8 cellular contexts compared by ENCODE assay signal in genomic region chr13:27251166-27252088, GRCh38. TPM values are rescaled to one million over a fixed set of nuclear protein-coding genes. Genes with fewer than 3 reads are reported as not detected.
DNase-seq lines count a peak whose midpoint lies in the region; ATAC-seq, FAIRE-seq and TF ChIP-seq lines count a peak whose summit lies in the region.

Gene RPL21 (plus strand): TSS chr13:27251558. CDS start chr13:27253777, 2,219 bp downstream.

- no peaks in the 10 kb centered on the region for H3K27me3 Mint-ChIP-seq in activated CD4-positive, alpha-beta T cell treated with anti-CD3 and anti-CD28 coated beads, Interleukin-2, amount 10 ng/mL, durations not matched to agents 7 days and 5 days

- TF ChIP-seq CTCF in BE2C (IDR thresholded peaks at IDR 0.05; ENCODE audit: low read depth, low read length), result no peak
- no peak for TF ChIP-seq CTCF in coronary artery (IDR thresholded peaks at IDR 0.05)

- CTCF ChIA-PET in activated CD4-positive, alpha-beta T cell treated with anti-CD3 and anti-CD28 coated beads, Interleukin-2, amount 10 ng/mL, durations not matched to agents 7 days and 5 days (lab: Charles Lee), result interaction anchor here (1.1 kb wide), 1 partner anchor 10 kb away, joined by 3 read pairs; no protein-coding TSS in a partner anchor

- POLR2A ChIA-PET in activated CD4-positive, alpha-beta T cell treated with anti-CD3 and anti-CD28 coated beads, Interleukin-2, amount 10 ng/mL, durations not matched to agents 7 days and 5 days (lab: Charles Lee), result interaction anchor here (0.6 kb wide), 1 partner anchor 79 kb away, joined by 4 read pairs; no protein-coding TSS in a partner anchor

- H3K9me3 ChIP-seq in BE2C, result no peaks in the 10 kb centered on the region

- peaks cover 49% of the 10 kb centered on the region for H3K36me3 ChIP-seq in BE2C

- H3K27ac Mint-ChIP-seq in activated CD4-positive, alpha-beta T cell treated with anti-CD3 and anti-CD28 coated beads, Interleukin-2, amount 10 ng/mL, durations not matched to agents 7 days and 5 days, result peak within 1 kb of the TSS; percentile 99

- H3K4me1 Mint-ChIP-seq in activated CD4-positive, alpha-beta T cell treated with anti-CD3 and anti-CD28 coated beads, Interleukin-2, amount 10 ng/mL, durations not matched to agents 7 days and 5 days, result peaks cover 43% of the 10 kb centered on the region

- H3K27ac ChIP-seq in coronary artery, result peak within 1 kb of the TSS; percentile 95 to 96

- H3K9me3 Mint-ChIP-seq in activated CD4-positive, alpha-beta T cell treated with anti-CD3 and anti-CD28 coated beads, Interleukin-2, amount 10 ng/mL, durations not matched to agents 7 days and 5 days, result no peaks in the 10 kb centered on the region

- peaks cover 42% of the 10 kb centered on the region for H3K36me3 Mint-ChIP-seq in activated CD4-positive, alpha-beta T cell treated with anti-CD3 and anti-CD28 coated beads, Interleukin-2, amount 10 ng/mL, durations not matched to agents 7 days and 5 days (ENCODE audit: low read depth)

- H3K4me3 Mint-ChIP-seq in activated CD4-positive, alpha-beta T cell treated with anti-CD3 and anti-CD28 coated beads, Interleukin-2, amount 10 ng/mL, durations not matched to agents 7 days and 5 days, result peak within 1 kb of the TSS; percentile 93

- peak; percentile 99 for FAIRE-seq in GM19239 (lab: Jason Lieb, UNC)

- H3K4me3 ChIP-seq in BE2C (ENCODE audit: low read depth, low read length) (peak within 1 kb of the TSS; percentile 100), coronary artery (peak within 1 kb of the TSS; percentile 95)

- DNase-seq in BE2C (peak; percentile 92), GM19239 (ENCODE audit: insufficient read length, low spot score) (peak; percentile 61), NCI-H526 treated with DMSO at 0.1 percent for 48 hours (lab: John Stamatoyannopoulos, UW) (peak; percentile 94), coronary artery (ENCODE audit: low spot score) (peak; percentile 97), left colon (peak; percentile 96 to 97)
- DNase-seq in activated CD4-positive, alpha-beta T cell treated with anti-CD3 and anti-CD28 coated beads, Interleukin-2, amount 10 ng/mL, durations not matched to agents 7 days and 5 days, result peak; percentile 92
- peak; percentile 91 for DNase-seq in stimulated activated CD4-positive, alpha-beta T cell treated with anti-CD3 and anti-CD28 coated beads, Interleukin-1b, Interleukin-23, amount 100 ng/mL, for 48 hours

- peak; percentile 93 for ATAC-seq in HG03457 (IDR thresholded peaks at IDR 0.05; ENCODE audit: unreplicated experiment)
- peak; percentile 96 for ATAC-seq in left colon

- no peaks in the 10 kb centered on the region; the same call in 1 of the 2 replicates for H3K4me1 ChIP-seq in BE2C

- H3K27me3 ChIP-seq in BE2C, result no peaks in the 10 kb centered on the region

- intact Hi-C loops in left colon (cut with DNase I, micrococcal nuclease), result no loop called here

RNA-seq across cellular contexts. Expression of gene RPL21, which starts in this region (rescaled TPM):
- polyA plus RNA-seq in BE2C (2012; ENCODE audit: insufficient read depth, insufficient read length, low read depth), result 284 TPM
- total RNA-seq in activated CD4-positive, alpha-beta T cell treated with anti-CD3 and anti-CD28 coated beads, Interleukin-2, amount 10 ng/mL, durations not matched to agents 7 days and 5 days, result 100 to 1,000 TPM; 713 to 959 TPM
- 100 to 1,000 TPM; 685 to 745 TPM for total RNA-seq in left colon

Comparison
In these comparisons a context has a peak if more than half of its experiments do, and no peak if none do; other contexts are left out.
1. Peak in every context shown above with its lines: DNase-seq, ATAC-seq, H3K4me3 ChIP-seq and H3K27ac ChIP-seq.